9 cellular contexts compared by ENCODE assay signal in the genomic region with DNA sequence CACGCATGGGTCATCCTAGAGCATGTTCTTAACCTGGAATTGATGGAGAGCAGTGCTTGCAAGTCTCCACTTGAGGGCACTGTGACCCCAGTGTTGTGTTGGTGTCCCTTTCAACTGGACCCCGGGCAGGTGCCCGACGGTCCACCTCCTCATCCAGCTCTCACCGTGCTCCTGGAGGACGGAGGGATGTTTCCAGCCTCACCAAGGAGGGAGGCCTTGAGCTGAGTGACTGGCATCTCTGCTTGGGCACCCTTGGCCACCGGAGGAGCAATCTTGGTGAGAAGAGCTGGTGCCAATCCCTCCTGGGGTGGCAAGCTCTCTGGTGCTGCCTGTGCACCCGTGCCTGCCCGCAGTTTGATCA. TPM values are rescaled to one million over a fixed set of nuclear protein-coding genes. Genes with fewer than 3 reads are reported as not detected.
A peak's percentile ranks its signal among the peaks of the same experiment; 100 is the strongest.
DNase-seq lines count a peak whose midpoint lies in the region; ATAC-seq and TF ChIP-seq lines count a peak whose summit lies in the region.
"Had no signal": no experiment of that assay in that cellular context is flagged by ENCODE, and none has a peak within 500 bp of the region (broad histone marks: within the 10 kb centered on the region; RNA-seq: fewer than 3 reads in every experiment).

No MANE protein-coding gene starts in this region.

- peak; percentile 7 for TF ChIP-seq CTCF in parathyroid adenoma (IDR thresholded peaks at IDR 0.05)

- DNase-seq in NCI-H1417 (lab: John Stamatoyannopoulos, UW) (peak; percentile 1 to 48 (median 13)), NCI-H1417 treated with DMSO at 0.1 percent for 48 hours (lab: John Stamatoyannopoulos, UW) (no peak), MG63 (peak; percentile 7), dermis blood vessel endothelial cell (peak; percentile 76), ureter (ENCODE audit: low spot score) (no peak)
- DNase-seq in activated T-helper 2 cell treated with anti-CD3 and anti-CD28 coated beads, Interferon-gamma antibody, Interleukin-2, Interleukin-4, amounts not matched to agents 10 μg/mL and 5 μg/mL and 100 μg/mL, durations not matched to agents 14 hours and 24 hours and 36 hours (ENCODE audit: low spot score): no peak
- DNase-seq: NCI-H2081 treated with DMSO at 0.1 percent for 48 hours had no signal

- H3K4me3 Mint-ChIP-seq in activated T-helper 2 cell treated with anti-CD3 and anti-CD28 coated beads, Interferon-gamma antibody, Interleukin-2, Interleukin-4, amounts not matched to agents 10 μg/mL and 5 μg/mL and 100 μg/mL, durations not matched to agents 14 hours and 24 hours and 36 hours (ENCODE audit: low read depth): no peak overlapping the region

- no peak overlapping the region for H3K4me3 ChIP-seq in MG63
- no peak overlapping the region for H3K4me3 ChIP-seq in parathyroid adenoma (ENCODE audit: low read depth, low read length)

- H3K9me3 ChIP-seq in MG63: peaks cover 11% of the 10 kb centered on the region; the same call in 1 of the 2 replicates
- no peaks in the 10 kb centered on the region for H3K9me3 ChIP-seq in parathyroid adenoma (ENCODE audit: control insufficient read depth, low read length)

- peaks cover under 1% of the 10 kb centered on the region for H3K27me3 ChIP-seq in MG63
- H3K27me3 ChIP-seq in parathyroid adenoma (ENCODE audit: control insufficient read depth, insufficient read depth, low read length): no peaks in the 10 kb centered on the region

- peaks cover 6% of the 10 kb centered on the region for H3K27me3 Mint-ChIP-seq in activated T-helper 2 cell treated with anti-CD3 and anti-CD28 coated beads, Interferon-gamma antibody, Interleukin-2, Interleukin-4, amounts not matched to agents 10 μg/mL and 5 μg/mL and 100 μg/mL, durations not matched to agents 14 hours and 24 hours and 36 hours (ENCODE audit: low read depth)

- no peak for ATAC-seq in GM18498 (IDR thresholded peaks at IDR 0.05; ENCODE audit: unreplicated experiment)

- H3K27ac ChIP-seq in parathyroid adenoma: no peak overlapping the region

- no peaks in the 10 kb centered on the region for H3K79me2 ChIP-seq in parathyroid adenoma

- no peaks in the 10 kb centered on the region for H3K4me1 Mint-ChIP-seq in activated T-helper 2 cell treated with anti-CD3 and anti-CD28 coated beads, Interferon-gamma antibody, Interleukin-2, Interleukin-4, amounts not matched to agents 10 μg/mL and 5 μg/mL and 100 μg/mL, durations not matched to agents 14 hours and 24 hours and 36 hours (ENCODE audit: low read depth)

- H2AFZ ChIP-seq in parathyroid adenoma: no peak overlapping the region

- H3K9ac ChIP-seq in parathyroid adenoma: no peak overlapping the region

- no peak overlapping the region for H3K4me2 ChIP-seq in parathyroid adenoma (ENCODE audit: low read length)

- H3K4me1 ChIP-seq in parathyroid adenoma: no peaks in the 10 kb centered on the region

- no peak overlapping the region for H3K27ac Mint-ChIP-seq in activated T-helper 2 cell treated with anti-CD3 and anti-CD28 coated beads, Interferon-gamma antibody, Interleukin-2, Interleukin-4, amounts not matched to agents 10 μg/mL and 5 μg/mL and 100 μg/mL, durations not matched to agents 14 hours and 24 hours and 36 hours

- H3K36me3 ChIP-seq in MG63 (no peaks in the 10 kb centered on the region), parathyroid adenoma (ENCODE audit: control insufficient read depth, insufficient read depth, low read length) (no peaks in the 10 kb centered on the region)

- H3K36me3 Mint-ChIP-seq in activated T-helper 2 cell treated with anti-CD3 and anti-CD28 coated beads, Interferon-gamma antibody, Interleukin-2, Interleukin-4, amounts not matched to agents 10 μg/mL and 5 μg/mL and 100 μg/mL, durations not matched to agents 14 hours and 24 hours and 36 hours (ENCODE audit: low read depth): no peaks in the 10 kb centered on the region

- intact Hi-C loops in activated T-helper 2 cell treated with anti-CD3 and anti-CD28 coated beads, Interferon-gamma antibody, Interleukin-2, Interleukin-4, amounts not matched to agents 10 μg/mL and 5 μg/mL and 100 μg/mL, durations not matched to agents 14 hours and 24 hours and 36 hours (cut with micrococcal nuclease): no loop called here

- H3K9me3 Mint-ChIP-seq in activated T-helper 2 cell treated with anti-CD3 and anti-CD28 coated beads, Interferon-gamma antibody, Interleukin-2, Interleukin-4, amounts not matched to agents 10 μg/mL and 5 μg/mL and 100 μg/mL, durations not matched to agents 14 hours and 24 hours and 36 hours: no peaks in the 10 kb centered on the region

RNA-seq across cellular contexts. Expression of a gene that starts 45.4 kb away (rescaled TPM):
- not detected in 2 replicates for total RNA-seq in MG63 (2014; rRNA removed; shearing (Covaris generic); ENCODE audit: low replicate concordance)
- total RNA-seq in dermis blood vessel endothelial cell (under 0.01 TPM in 1 of 2 replicates, not detected in the other), ureter (not detected)
- total RNA-seq in activated T-helper 2 cell treated with anti-CD3 and anti-CD28 coated beads, Interferon-gamma antibody, Interleukin-2, Interleukin-4, amounts not matched to agents 10 μg/mL and 5 μg/mL and 100 μg/mL, durations not matched to agents 14 hours and 24 hours and 36 hours: not detected in 2 replicates

Comparison
In these comparisons a context has a peak if more than half of its experiments do, and no peak if none do; other contexts are left out.
1. DNase-seq: peak in NCI-H1417 (3 of 3), MG63 (single experiment) and dermis blood vessel endothelial cell (single experiment); none in NCI-H1417 treated with DMSO at 0.1 percent for 48 hours (single experiment), ureter (single experiment) and activated T-helper 2 cell treated with anti-CD3 and anti-CD28 coated beads, Interferon-gamma antibody, Interleukin-2, Interleukin-4, amounts not matched to agents 10 μg/mL and 5 μg/mL and 100 μg/mL, durations not matched to agents 14 hours and 24 hours and 36 hours (single experiment).